In genomic region chr17:68734202-68734825, GRCh38 we compare ENCODE assay signal across 25 cellular contexts.
DNase-seq lines count a peak whose midpoint lies in the region; ATAC-seq, FAIRE-seq and TF ChIP-seq lines count a peak whose summit lies in the region.
"Had no signal": no experiment of that assay in that cellular context is flagged by ENCODE, and none has a peak within 500 bp of the region (broad histone marks: within the 10 kb centered on the region; RNA-seq: fewer than 3 reads in every experiment).

No MANE protein-coding gene starts in this region.

- no peak for FAIRE-seq in K562 (lab: Jason Lieb, UNC)
- FAIRE-seq: A204.1, H54 had no signal

- H2AFZ ChIP-seq in K562 (ENCODE audit: low read depth, low read length): no peak overlapping the region

- TF ChIP-seq CTCF in heart left ventricle (IDR thresholded peaks at IDR 0.05): no peak
- TF ChIP-seq CTCF in right atrium auricular region (IDR thresholded peaks at IDR 0.05): no peak
- TF ChIP-seq CTCF in K562 (IDR thresholded peaks at IDR 0.05 in 2 of 3, conservative IDR thresholded peaks at IDR 0.05 in 1 of 3; ENCODE audit: insufficient read depth in 2 of 3, low read depth in 1 of 3, low read length in 3 of 3): no peak
- TF ChIP-seq CTCF in testis (IDR thresholded peaks at IDR 0.05): no peak
- no peak for TF ChIP-seq CTCF in CD14-positive monocyte (IDR thresholded peaks at IDR 0.05)
- TF ChIP-seq CTCF in GM20000 (IDR thresholded peaks at IDR 0.05; ENCODE audit: extremely low read depth, missing control alignments): no peak

- peak in 1 of 4 donors; percentile 26 for ATAC-seq in heart left ventricle
- no peak for ATAC-seq in K562

- H4K20me1 ChIP-seq in K562 (replicated peaks; ENCODE audit: control insufficient read depth, insufficient read depth, low read length): no peaks in the 10 kb centered on the region

- no peak overlapping the region for H3K23ac ChIP-seq in mesendoderm (ENCODE audit: low read length)

- peak overlapping the region; percentile 78 for H3K18ac ChIP-seq in mesendoderm (ENCODE audit: low read length)

- no peak overlapping the region for H3K27ac Mint-ChIP-seq in CD14-positive monocyte
- H3K27ac Mint-ChIP-seq: activated B cell treated with CpG ODN at 0.5 μM for 24 hours, IgD-negative memory B cell, immature natural killer cell, nephron progenitor cell had no signal

- peak overlapping the region; percentile 93 for H3K4ac ChIP-seq in mesendoderm (ENCODE audit: low read depth, low read length)

- H3K27me3 Mint-ChIP-seq in CD14-positive monocyte (ENCODE audit: low read depth in 3 of 3): peaks cover 0 to 5% (median 1%) of the 10 kb centered on the region in 3 donors

- H3K4me2 ChIP-seq in K562 (ENCODE audit: insufficient read depth, low read length) (no peak overlapping the region), mesendoderm (ENCODE audit: low read length) (no peak overlapping the region)

- H3K4me1 ChIP-seq in heart left ventricle: peaks cover 0 to 40% (median 22%) of the 10 kb centered on the region in 12 donors
- H3K4me1 ChIP-seq in right atrium auricular region: peaks cover 0 to 28% of the 10 kb centered on the region in 2 donors
- no peaks in the 10 kb centered on the region for H3K4me1 ChIP-seq in K562 (replicated peaks in 1 of 2; ENCODE audit: control insufficient read depth in 2 of 2, insufficient read depth in 2 of 2, low read length in 2 of 2)
- H3K4me1 ChIP-seq in mesendoderm (ENCODE audit: control insufficient read depth, low read depth, low read length): peaks cover 19% of the 10 kb centered on the region
- H3K4me1 ChIP-seq in testis: peaks cover 55% of the 10 kb centered on the region
- H3K4me1 ChIP-seq: prostate gland had no signal

- intact Hi-C loops in heart left ventricle (cut with DNase I) (no loop called here), K562 (cut with micrococcal nuclease) (no loop called here), testis (cut with DNase I; ENCODE audit: low total_unique reads) (no loop called here), CD14-positive monocyte (cut with micrococcal nuclease) (no loop called here)

- H3K4me3 Mint-ChIP-seq in CD14-positive monocyte: no peak overlapping the region
- H3K4me3 Mint-ChIP-seq: activated B cell treated with CpG ODN at 0.5 μM for 24 hours, IgD-negative memory B cell, immature natural killer cell, nephron progenitor cell had no signal

- peak overlapping the region; percentile 87 for H3K56ac ChIP-seq in mesendoderm (ENCODE audit: low read length)

- WGBS in heart left ventricle, 4 donors: 63 to 74% (median 71%) methylated on average over 6 of the region's 6 CpGs
- WGBS in K562 (ENCODE audit: insufficient coverage, low coverage, missing lambda C conversion rate): 3% methylated on average over 6 of the region's 6 CpGs
- WGBS in mesendoderm (ENCODE audit: extremely low coverage, insufficient coverage, low lambda C conversion rate): no CpG with 5 or more reads among the region's 6 CpGs
- 47 to 50% methylated on average over 6 of the region's 6 CpGs for WGBS in testis, 2 donors

- no peaks in the 10 kb centered on the region for H3K4me1 Mint-ChIP-seq in CD14-positive monocyte
- H3K4me1 Mint-ChIP-seq: activated B cell treated with CpG ODN at 0.5 μM for 24 hours, IgD-negative memory B cell, immature natural killer cell, nephron progenitor cell had no signal

- H3K36me3 Mint-ChIP-seq in CD14-positive monocyte: no peaks in the 10 kb centered on the region
- H3K36me3 Mint-ChIP-seq: IgD-negative memory B cell, immature natural killer cell had no signal

- no peak for TF ChIP-seq RAD21 in K562 (CRISPR knock-in tag; conservative IDR thresholded peaks at IDR 0.05 in 1 of 2, IDR thresholded peaks at IDR 0.05 in 1 of 2)

- no peaks in the 10 kb centered on the region for H3K27me3 ChIP-seq in heart left ventricle
- no peaks in the 10 kb centered on the region for H3K27me3 ChIP-seq in right atrium auricular region
- H3K27me3 ChIP-seq in K562 (ENCODE audit: control insufficient read depth in 2 of 2, insufficient read depth in 2 of 2, low read length in 2 of 2): no peaks in the 10 kb centered on the region; a peak in 1 of 5 replicates
- no peaks in the 10 kb centered on the region for H3K27me3 ChIP-seq in mesendoderm (ENCODE audit: insufficient read depth, low read length, poor library complexity)
- no peaks in the 10 kb centered on the region for H3K27me3 ChIP-seq in testis
- H3K27me3 ChIP-seq: BE2C had no signal

- H2BK15ac ChIP-seq in mesendoderm (replicated peaks; ENCODE audit: low read depth): no peak overlapping the region

- no peaks in the 10 kb centered on the region for H3K9me3 ChIP-seq in heart left ventricle
- H3K9me3 ChIP-seq in right atrium auricular region: no peaks in the 10 kb centered on the region
- no peaks in the 10 kb centered on the region; the same call in 1 of the 2 replicates for H3K9me3 ChIP-seq in K562 (replicated peaks; ENCODE audit: control insufficient read depth, insufficient read depth, low read depth, low read length)
- no peaks in the 10 kb centered on the region for H3K9me3 ChIP-seq in testis
- H3K9me3 ChIP-seq: BE2C, mucosa of descending colon, prostate gland had no signal

- no peaks in the 10 kb centered on the region for H3K79me1 ChIP-seq in mesendoderm (ENCODE audit: low read length)

- POLR2A ChIA-PET in K562 (lab: Yijun Ruan, JAX): no interaction called here

- in situ Hi-C loops in K562 (cut with MboI): no loop called here

- DNase-seq in heart left ventricle (no peak), right atrium auricular region (ENCODE audit: low spot score) (no peak), K562 (ENCODE audit: extremely low read depth in 1 of 4, low spot score in 3 of 4) (no peak), mesendoderm (no peak), testis (peak; percentile 53), CD14-positive monocyte (ENCODE audit: low spot score) (no peak), mesenteric fat pad (ENCODE audit: low spot score) (no peak), GM20000 (ENCODE audit: low spot score) (no peak)
- DNase-seq: activated B cell treated with CpG ODN at 0.5 μM for 24 hours; activated CD4-positive, alpha-beta T cell treated with anti-CD3 and anti-CD28 coated beads, Interleukin-2, amount 50 U/mL, for 4 hours; activated naive CD4-positive, alpha-beta T cell treated with anti-CD3 and anti-CD28 coated beads, Interleukin-2, amount 50 U/mL, for 16 hours; cerebellar nuclear complex; DMS79; immature natural killer cell; mucosa of descending colon; NCI-H2081 treated with DMSO at 0.1 percent for 48 hours; NCI-H82; nephron progenitor cell; T-helper 9 cell had no signal

- H3K79me2 ChIP-seq in K562 (ENCODE audit: control insufficient read depth, insufficient read depth, low read length) (no peaks in the 10 kb centered on the region), mesendoderm (ENCODE audit: control insufficient read depth, insufficient read depth, low read length) (no peaks in the 10 kb centered on the region)

- no peak for TF ChIP-seq EP300 in K562 (IDR thresholded peaks at IDR 0.05; ENCODE audit: low read length)

- peak overlapping the region; percentile 95 for H2AK5ac ChIP-seq in mesendoderm (ENCODE audit: low read length)

- H3K9ac ChIP-seq in K562 (ENCODE audit: insufficient read depth in 1 of 2, low read depth in 2 of 2, low read length in 2 of 2) (no peak overlapping the region), mesendoderm (ENCODE audit: low read length) (peak overlapping the region; percentile 54)

- peaks cover 10 to 27% (median 16%) of the 10 kb centered on the region in 7 donors for H3K9me3 Mint-ChIP-seq in CD14-positive monocyte

- CTCF ChIA-PET in K562 (lab: Yijun Ruan, JAX; ENCODE audit: low intra/inter-chr PET ratio): no interaction called here

- no peaks in the 10 kb centered on the region for H3K9me1 ChIP-seq in K562 (ENCODE audit: control insufficient read depth, insufficient read depth, low read length)

- H4K8ac ChIP-seq in mesendoderm (ENCODE audit: low read depth, low read length): no peak overlapping the region

- H2BK120ac ChIP-seq in mesendoderm (ENCODE audit: low read depth, low read length): peak overlapping the region; percentile 75

- peak overlapping the region in 7 of 12 donors; percentile 23 to 76 (median 55) for H3K27ac ChIP-seq in heart left ventricle
- H3K27ac ChIP-seq in right atrium auricular region: peak overlapping the region in 1 of 2 donors; percentile 81
- no peak overlapping the region for H3K27ac ChIP-seq in K562 (ENCODE audit: extremely low read depth, low read depth, low read length)
- peak overlapping the region; percentile 97 for H3K27ac ChIP-seq in mesendoderm (ENCODE audit: low read depth, low read length)
- H3K27ac ChIP-seq in testis: peak overlapping the region; percentile 56 to 87
- H3K27ac ChIP-seq: epithelial cell of prostate, prostate gland had no signal

- H3K36me3 ChIP-seq in heart left ventricle: no peaks in the 10 kb centered on the region
- no peaks in the 10 kb centered on the region for H3K36me3 ChIP-seq in right atrium auricular region
- H3K36me3 ChIP-seq in K562 (ENCODE audit: control insufficient read depth, insufficient read depth, low read length): no peaks in the 10 kb centered on the region
- H3K36me3 ChIP-seq in mesendoderm (ENCODE audit: control insufficient read depth, insufficient read depth, low read length): no peaks in the 10 kb centered on the region
- H3K36me3 ChIP-seq in testis (ENCODE audit: low read depth, missing control alignments): no peaks in the 10 kb centered on the region
- H3K36me3 ChIP-seq: BE2C, prostate gland had no signal

- no peak overlapping the region for H3K4me3 ChIP-seq in heart left ventricle
- H3K4me3 ChIP-seq in right atrium auricular region: no peak overlapping the region
- H3K4me3 ChIP-seq in K562: no peak overlapping the region
- no peak overlapping the region for H3K4me3 ChIP-seq in mesendoderm (ENCODE audit: low read length)
- H3K4me3 ChIP-seq in testis: no peak overlapping the region
- H3K4me3 ChIP-seq: mucosa of descending colon, prostate gland had no signal

- H4K5ac ChIP-seq in mesendoderm (ENCODE audit: low read length): peak overlapping the region; percentile 76

- peak overlapping the region; percentile 100 for H2BK5ac ChIP-seq in mesendoderm (ENCODE audit: low read length)

- TF ChIP-seq POLR2A in heart left ventricle (IDR thresholded peaks at IDR 0.05): no peak
- no peak for TF ChIP-seq POLR2A in K562 (conservative IDR thresholded peaks at IDR 0.05)
- TF ChIP-seq POLR2A in testis (IDR thresholded peaks at IDR 0.05): no peak

- BruUV-seq in K562 (replicated peaks; lab: Mats Ljungman, UMichigan): no TSS peak

TF ChIP-seq in K562, 482 proteins besides CTCF, POLR2A, EP300 and RAD21:
- TF ChIP-seq ZFP36 (IDR thresholded peaks at IDR 0.05; ENCODE audit: low read depth, low read length, partially characterized antibody) (peak; percentile 95), FOXJ3 (CRISPR knock-in tag; IDR thresholded peaks at IDR 0.05) (no peak), SRSF7 (optimal IDR thresholded peaks at IDR 0.05; ENCODE audit: low read depth, low read length) (no peak)
